Comparison of ENCODE assay signal across 15 cellular contexts in the genomic region with DNA sequence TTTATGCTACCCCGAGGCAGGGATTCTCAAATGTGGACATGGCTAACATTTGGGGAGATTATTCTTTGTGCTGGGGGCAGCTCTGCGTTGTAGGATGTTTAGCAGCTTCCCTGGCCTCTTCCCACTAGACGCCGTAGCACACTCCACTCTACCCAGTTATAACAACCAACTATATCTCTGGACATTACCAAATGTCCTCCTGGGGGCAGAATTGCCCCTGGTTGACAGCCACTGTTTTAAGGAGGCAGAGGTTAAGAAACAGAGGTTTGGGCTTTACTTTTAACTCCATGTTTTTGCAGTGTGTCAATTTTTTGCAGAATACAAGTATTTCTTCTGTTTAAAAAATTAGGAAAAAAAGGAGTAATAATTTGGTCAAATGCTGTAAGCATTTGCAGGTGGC. TPM values are rescaled to one million over a fixed set of nuclear protein-coding genes. Genes with fewer than 3 reads are reported as not detected.
A peak's percentile ranks its signal among the peaks of the same experiment; 100 is the strongest.
DNase-seq lines count a peak whose midpoint lies in the region; ATAC-seq, FAIRE-seq and TF ChIP-seq lines count a peak whose summit lies in the region.
"Had no signal": no experiment of that assay in that cellular context is flagged by ENCODE, and none has a peak within 500 bp of the region (broad histone marks: within the 10 kb centered on the region; RNA-seq: fewer than 3 reads in every experiment).

No MANE protein-coding gene starts in this region.

- no peaks in the 10 kb centered on the region; the same call in 1 of the 2 replicates for H3K27me3 ChIP-seq in GM23338 (ENCODE audit: insufficient read depth)
- no peaks in the 10 kb centered on the region for H3K27me3 ChIP-seq in H1 (replicated peaks in 1 of 4; ENCODE audit: control insufficient read depth in 3 of 4, extremely low read depth in 1 of 4, insufficient read depth in 3 of 4, low read length in 3 of 4)
- H3K27me3 ChIP-seq: BLaER1 had no signal

- DNase-seq in A549 (ENCODE audit: low read depth in 1 of 2, low spot score in 1 of 2) (no peak), GM23338 (ENCODE audit: low spot score) (peak; percentile 15), SK-MEL-5 (ENCODE audit: low read depth, low spot score) (peak; percentile 55), H1 (ENCODE audit: low read depth in 1 of 2, low spot score in 2 of 2) (no peak), osteocyte (ENCODE audit: extremely low spot score, unreplicated experiment) (no peak), KG1 (lab: John Stamatoyannopoulos, UW) (no peak)
- no peak for DNase-seq in stimulated activated effector memory CD8-positive, alpha-beta T cell treated with anti-CD3 and anti-CD28 coated beads, Interleukin-12 subunit alpha, Interleukin-12 subunit beta, amount 100 ng/mL, for 72 hours (ENCODE audit: low spot score in 2 of 2)
- DNase-seq: Kasumi-1, NCI-H1048, NCI-H1694, NCI-H69 had no signal

- H4K91ac ChIP-seq in H1 (replicated peaks; ENCODE audit: insufficient read length, low read length) = no peak overlapping the region

- H3K79me2 ChIP-seq in GM23338 (replicated peaks; ENCODE audit: insufficient read depth) (no peaks in the 10 kb centered on the region), H1 (ENCODE audit: control insufficient read depth in 1 of 2, insufficient read depth in 2 of 2, low read length in 2 of 2) (no peaks in the 10 kb centered on the region)

- H3K4me1 ChIP-seq in A549 (peaks cover 38% of the 10 kb centered on the region), GM23338 (ENCODE audit: insufficient read depth) (0 out of 2 replicates have a peak, but pooled peaks cover 4% of the 10 kb centered on the region), H1 (replicated peaks in 1 of 4; ENCODE audit: control insufficient read depth in 3 of 4, insufficient read depth in 4 of 4, low read length in 3 of 4) (peaks cover 0 to 4% (median under 1%) of the 10 kb centered on the region in 4 experiments; a peak in 2 of 7 replicates)

- CTCF ChIA-PET in A549 (lab: Yijun Ruan, JAX) = interaction anchor here (0.6 to 1.1 kb wide), 6 partner anchors 14 to 389 kb away, joined by 3 read pairs; no protein-coding TSS in a partner anchor
- CTCF ChIA-PET in H1 (lab: Charles Lee; ENCODE audit: partially characterized antibody) = interaction anchor here (0.6 to 2.2 kb wide), 6 partner anchors 28 to 202 kb away, joined by 3 to 8 read pairs (median 4); no protein-coding TSS in a partner anchor

- H2AFZ ChIP-seq in GM23338 (no peak overlapping the region), H1 (ENCODE audit: low read length) (no peak overlapping the region)

- no peaks in the 10 kb centered on the region for H3F3A ChIP-seq in GM23338 (replicated peaks; ENCODE audit: low read depth)

- ATAC-seq in A549 (peak; percentile 42 to 60; a peak in 2 of 6 replicates), GM23338 (no peak), GM18870 (IDR thresholded peaks at IDR 0.05; ENCODE audit: unreplicated experiment) (no peak)
- no peak for ATAC-seq in stimulated activated effector memory CD8-positive, alpha-beta T cell treated with anti-CD3 and anti-CD28 coated beads, Interleukin-12 subunit alpha, Interleukin-12 subunit beta, amount 100 ng/mL, for 72 hours
- ATAC-seq: Right ventricle myocardium inferior had no signal

- H3K4ac ChIP-seq in H1 (replicated peaks; ENCODE audit: insufficient read length, low read depth, low read length) = no peak overlapping the region

- no peak overlapping the region for H2BK120ac ChIP-seq in H1 (replicated peaks; ENCODE audit: low read depth, low read length)

- H3K36me3 ChIP-seq in GM23338 (ENCODE audit: insufficient read depth) (no peaks in the 10 kb centered on the region), H1 (ENCODE audit: control insufficient read depth in 2 of 4, insufficient read depth in 4 of 4, low read length in 3 of 4) (no peaks in the 10 kb centered on the region)
- H3K36me3 ChIP-seq: BLaER1 had no signal

- H2BK15ac ChIP-seq in H1 (ENCODE audit: low read length) = no peak overlapping the region

- peak; percentile 37 to 46; a peak in 4 of 5 replicates for TF ChIP-seq RAD21 in A549 (conservative IDR thresholded peaks at IDR 0.05 in 1 of 2, IDR thresholded peaks at IDR 0.05 in 1 of 2)
- peak; percentile 53 to 67 for TF ChIP-seq RAD21 in H1 (IDR thresholded peaks at IDR 0.05 in 1 of 2, conservative IDR thresholded peaks at IDR 0.05 in 1 of 2; ENCODE audit: low read depth in 2 of 2, low read length in 2 of 2)

- H3K56ac ChIP-seq in H1 (replicated peaks; ENCODE audit: insufficient read length, low read depth, low read length) = no peak overlapping the region

- no peak overlapping the region for H3K18ac ChIP-seq in H1 (ENCODE audit: extremely low read depth, low read length)

- H3K9me3 ChIP-seq in A549 (no peaks in the 10 kb centered on the region), H1 (ENCODE audit: insufficient read depth in 2 of 2, low read depth in 1 of 2, low read length in 1 of 2) (no peaks in the 10 kb centered on the region)
- H3K9me3 ChIP-seq: BLaER1 had no signal

- H3K4me3 ChIP-seq in A549 (no peak overlapping the region), GM23338 (no peak overlapping the region), H1 (ENCODE audit: extremely low read depth in 1 of 4, insufficient read depth in 2 of 4, low read depth in 3 of 4, low read length in 4 of 4) (no peak overlapping the region)
- H3K4me3 ChIP-seq: BLaER1 had no signal

- in situ Hi-C loops in SK-MEL-5 (cut with HindIII; ENCODE audit: low pct_unique_long_range_greater_than_20kb, low sequenced_read_pairs) = no loop called here

- no peak for FAIRE-seq in A549 (lab: Jason Lieb, UNC)
- no peak for FAIRE-seq in H1 (lab: Jason Lieb, UNC)

- no peaks in the 10 kb centered on the region for H3K36me3 Mint-ChIP-seq in GM23338 (ENCODE audit: low read depth)
- no peaks in the 10 kb centered on the region for H3K36me3 Mint-ChIP-seq in stimulated activated effector memory CD8-positive, alpha-beta T cell treated with anti-CD3 and anti-CD28 coated beads, Interleukin-12 subunit alpha, Interleukin-12 subunit beta, amount 100 ng/mL, for 72 hours
- H3K36me3 Mint-ChIP-seq in osteocyte (ENCODE audit: unreplicated experiment) = no peaks in the 10 kb centered on the region

- H3K9ac ChIP-seq in H1 (replicated peaks in 1 of 4; ENCODE audit: extremely low read depth in 1 of 4, low read depth in 3 of 4, low read length in 3 of 4) = no peak overlapping the region
- H3K9ac ChIP-seq: BLaER1 had no signal

- H3K27ac ChIP-seq in A549 (peak overlapping the region; percentile 59 to 69; a peak in 3 of 6 replicates), GM23338 (ENCODE audit: low read depth) (no peak overlapping the region), H1 (ENCODE audit: low read depth, low read length) (no peak overlapping the region)
- H3K27ac ChIP-seq: BLaER1 had no signal

- no peak overlapping the region for H2BK12ac ChIP-seq in H1 (ENCODE audit: low read depth, low read length)

- no peak overlapping the region for H4K8ac ChIP-seq in H1 (ENCODE audit: extremely low read depth, insufficient read depth, low read length)

- H3K79me1 ChIP-seq in H1 (ENCODE audit: low read depth, low read length) = no peaks in the 10 kb centered on the region

- H2BK5ac ChIP-seq in H1 (ENCODE audit: low read depth, low read length) = no peak overlapping the region

- POLR2A ChIA-PET in A549 (lab: Yijun Ruan, JAX) (no interaction called here), H1 (lab: Charles Lee; ENCODE audit: partially characterized antibody) (no interaction called here)

- WGBS in A549 (ENCODE audit: missing lambda C conversion rate) = 76% methylated on average over 4 of the region's 4 CpGs
- 87% methylated on average over 4 of the region's 4 CpGs; no CpG with 5 or more reads in 1 of the 2 experiments for WGBS in H1 (ENCODE audit: extremely low coverage in 1 of 2, insufficient coverage in 1 of 2, insufficient read length in 1 of 2, insufficient replicate concordance in 2 of 2, low coverage in 1 of 2, low lambda C conversion rate in 2 of 2, missing lambda C conversion rate in 1 of 2), 2 experiments

- H3K9me3 Mint-ChIP-seq in GM23338 (no peaks in the 10 kb centered on the region), osteocyte (ENCODE audit: unreplicated experiment) (no peaks in the 10 kb centered on the region)
- H3K9me3 Mint-ChIP-seq in stimulated activated effector memory CD8-positive, alpha-beta T cell treated with anti-CD3 and anti-CD28 coated beads, Interleukin-12 subunit alpha, Interleukin-12 subunit beta, amount 100 ng/mL, for 72 hours = no peaks in the 10 kb centered on the region
- H3K9me3 Mint-ChIP-seq: T-helper 1 cell treated with Interleukin-12 subunit alpha and Interleukin-12 subunit beta and Interleukin-4 antibody, amounts not matched to agents 30 μg/mL and 1 μg/mL, for 36 hours had no signal

- H3K4me3 Mint-ChIP-seq in GM23338 = no peak overlapping the region
- no peak overlapping the region for H3K4me3 Mint-ChIP-seq in stimulated activated effector memory CD8-positive, alpha-beta T cell treated with anti-CD3 and anti-CD28 coated beads, Interleukin-12 subunit alpha, Interleukin-12 subunit beta, amount 100 ng/mL, for 72 hours
- no peak overlapping the region for H3K4me3 Mint-ChIP-seq in osteocyte (ENCODE audit: unreplicated experiment)
- H3K4me3 Mint-ChIP-seq: T-helper 1 cell treated with Interleukin-12 subunit alpha and Interleukin-12 subunit beta and Interleukin-4 antibody, amounts not matched to agents 30 μg/mL and 1 μg/mL, for 36 hours had no signal

- H3K4me2 ChIP-seq in A549 (no peak overlapping the region), GM23338 (no peak overlapping the region), H1 (ENCODE audit: insufficient read depth in 1 of 2, low read depth in 2 of 2, low read length in 2 of 2) (no peak overlapping the region)
- H3K4me2 ChIP-seq: BLaER1 had no signal

- TF ChIP-seq POLR2A in A549 (IDR thresholded peaks at IDR 0.05; ENCODE audit: low read length) = no peak
- no peak for TF ChIP-seq POLR2A in H1 (IDR thresholded peaks at IDR 0.05; ENCODE audit: control extremely low read depth in 1 of 2, low read depth in 2 of 2, low read length in 2 of 2)

- H2BK20ac ChIP-seq in H1 (ENCODE audit: low read length) = no peak overlapping the region

- H2AK5ac ChIP-seq in H1 (ENCODE audit: low read depth, low read length) = no peak overlapping the region

- H3K27ac Mint-ChIP-seq in GM23338 = no peak overlapping the region
- H3K27ac Mint-ChIP-seq in stimulated activated effector memory CD8-positive, alpha-beta T cell treated with anti-CD3 and anti-CD28 coated beads, Interleukin-12 subunit alpha, Interleukin-12 subunit beta, amount 100 ng/mL, for 72 hours = no peak overlapping the region
- no peak overlapping the region for H3K27ac Mint-ChIP-seq in osteocyte (ENCODE audit: unreplicated experiment)
- H3K27ac Mint-ChIP-seq: T-helper 1 cell treated with Interleukin-12 subunit alpha and Interleukin-12 subunit beta and Interleukin-4 antibody, amounts not matched to agents 30 μg/mL and 1 μg/mL, for 36 hours had no signal

- peaks cover 3% of the 10 kb centered on the region for H3K27me3 Mint-ChIP-seq in GM23338 (ENCODE audit: insufficient read depth, low read depth, poor library complexity)
- peaks cover 14% of the 10 kb centered on the region for H3K27me3 Mint-ChIP-seq in osteocyte (ENCODE audit: unreplicated experiment)

- 0 out of 3 replicates have a peak, but pooled peaks have one; percentile 20 for TF ChIP-seq CTCF in A549 (IDR thresholded peaks at IDR 0.05)
- peak; percentile 42 to 58 for TF ChIP-seq CTCF in GM23338 (conservative IDR thresholded peaks at IDR 0.05; ENCODE audit: low read depth in 2 of 2)
- peak in 2 of 3 experiments; percentile 24 to 30; a peak in 2 of 4 replicates for TF ChIP-seq CTCF in H1 (IDR thresholded peaks at IDR 0.05; ENCODE audit: control extremely low read depth in 1 of 3, insufficient read depth in 1 of 3, low read depth in 1 of 3, low read length in 3 of 3)
- TF ChIP-seq CTCF in osteocyte (IDR thresholded peaks at IDR 0.05) = no peak

- no peak overlapping the region for H3K14ac ChIP-seq in H1 (ENCODE audit: insufficient read length)

- H3K23me2 ChIP-seq in H1 (ENCODE audit: low read depth, low read length) = no peaks in the 10 kb centered on the region; the same call in 1 of the 2 replicates

- no peak overlapping the region for H3K23ac ChIP-seq in H1 (ENCODE audit: insufficient read length)

- H4K5ac ChIP-seq in H1 (ENCODE audit: insufficient read length, low read depth, low read length) = no peak overlapping the region

- TF ChIP-seq EP300 in A549 (IDR thresholded peaks at IDR 0.05) (no peak), H1 (IDR thresholded peaks at IDR 0.05; ENCODE audit: borderline replicate concordance in 1 of 2, low read depth in 2 of 2, low read length in 2 of 2) (no peak)

- H4K20me1 ChIP-seq in GM23338 (replicated peaks; ENCODE audit: insufficient read depth) (no peaks in the 10 kb centered on the region), H1 (replicated peaks in 1 of 2; ENCODE audit: control insufficient read depth in 1 of 2, insufficient read depth in 2 of 2, low read length in 2 of 2) (no peaks in the 10 kb centered on the region)
- H4K20me1 ChIP-seq: BLaER1 had no signal

- no peaks in the 10 kb centered on the region for H3K9me2 ChIP-seq in GM23338 (ENCODE audit: insufficient read depth)

- H3K4me1 Mint-ChIP-seq in GM23338 = peaks cover 9% of the 10 kb centered on the region
- H3K4me1 Mint-ChIP-seq in stimulated activated effector memory CD8-positive, alpha-beta T cell treated with anti-CD3 and anti-CD28 coated beads, Interleukin-12 subunit alpha, Interleukin-12 subunit beta, amount 100 ng/mL, for 72 hours = no peaks in the 10 kb centered on the region
- H3K4me1 Mint-ChIP-seq in osteocyte (ENCODE audit: unreplicated experiment) = peaks cover 31% of the 10 kb centered on the region

RNA-seq across cellular contexts. Expression of gene BMP6, which starts 56.2 kb away (rescaled TPM):
- 23.0 and 26.5 TPM in 2 replicates for polyA plus RNA-seq in A549 (2011; rRNA removed)
- 5.0 and 6.0 TPM in 2 replicates for polyA plus RNA-seq in A549 (2012; cell fraction: cytosol; rRNA removed)
- polyA plus RNA-seq in A549 (2012; cell fraction: nucleus; rRNA removed) = 5.7 and 6.1 TPM in 2 replicates
- polyA plus RNA-seq in A549 (2017; fragmentation: RNase III; extraction: RNeasy Plus Mini Kit Qiagen cat#74134 plus additional on column Dnase treatment) = 3.0 to 8.4 TPM (median 4.5 TPM) in 3 replicates
- polyA minus RNA-seq in A549 (2011; rRNA and poly(A)+ RNA removed) = 21.0 and 26.3 TPM in 2 replicates
- total RNA-seq in GM23338 (2014; rRNA removed; shearing (Covaris generic)) = 2.8 and 3.1 TPM in 2 replicates
- polyA plus RNA-seq in GM23338 (2016; fragmentation: Nextera tagmentation; extraction: Ambion mirVana) = 0.56 and 0.84 TPM in 2 replicates
- 0.05 TPM in 2 replicates for total RNA-seq in SK-MEL-5 (2014; rRNA removed; shearing (Covaris generic))
- 0.45 and 0.76 TPM in 2 replicates for polyA plus RNA-seq in SK-MEL-5 (2015; cell fraction: cytosol; rRNA removed)
- 0.19 and 0.28 TPM in 2 replicates for polyA plus RNA-seq in SK-MEL-5 (2015; cell fraction: nucleus; rRNA removed)
- total RNA-seq in H1 (2021; fragmentation: NEBNext Ultra II Directional; extraction: Animal tissue kit (Norgen Biotek cat#: 25700)) = 1.8 and 2.1 TPM in 2 replicates
- 2.0 and 2.2 TPM in 2 replicates for polyA plus RNA-seq in H1 (2011; rRNA removed)
- 2.5 TPM for polyA plus RNA-seq in H1 (2011; cell fraction: cytosol; rRNA removed)
- polyA plus RNA-seq in H1 (2011; cell fraction: nucleus; rRNA removed) = 2.3 TPM
- 1.5 to 1.8 TPM (median 1.8 TPM) in 4 replicates for polyA plus RNA-seq in H1 (2012, experiment 1 of 2)
- polyA plus RNA-seq in H1 (2012, experiment 2 of 2) = 0.60 TPM
- polyA plus RNA-seq in H1 (2013, experiment 1 of 2) = 1.2 TPM
- polyA plus RNA-seq in H1 (2013, experiment 2 of 2) = 1.3 TPM
- 3.3 and 4.3 TPM in 2 replicates for polyA minus RNA-seq in H1 (2011; rRNA and poly(A)+ RNA removed)
- 3.7 TPM for polyA minus RNA-seq in H1 (2011; cell fraction: cytosol; rRNA and poly(A)+ RNA removed)
- 3.7 TPM for polyA minus RNA-seq in H1 (2011; cell fraction: nucleus; rRNA and poly(A)+ RNA removed)
- not detected in 2 replicates for total RNA-seq in osteocyte

Comparison
In these comparisons a context has a peak if more than half of its experiments do, and no peak if none do; other contexts are left out.
1. ATAC-seq: peak in A549 (2 of 2); none in GM23338 (single experiment), stimulated activated effector memory CD8-positive, alpha-beta T cell treated with anti-CD3 and anti-CD28 coated beads, Interleukin-12 subunit alpha, Interleukin-12 subunit beta, amount 100 ng/mL, for 72 hours (single experiment) and GM18870 (single experiment).
2. DNase-seq: peak in GM23338 (single experiment) and SK-MEL-5 (single experiment); none in A549 (0 of 2), H1 (0 of 2), stimulated activated effector memory CD8-positive, alpha-beta T cell treated with anti-CD3 and anti-CD28 coated beads, Interleukin-12 subunit alpha, Interleukin-12 subunit beta, amount 100 ng/mL, for 72 hours (0 of 2), osteocyte (single experiment) and KG1 (single experiment).
3. H3K27ac ChIP-seq: peak in A549 (2 of 2); none in GM23338 (single experiment) and H1 (single experiment).
4. Of the 18 proteins assayed by ChIP-seq in both H1 and A549: peak only in H1: none; only in A549: none; in both: CTCF and RAD21; in neither: 16.